20 cellular contexts compared by ENCODE assay signal in the genomic region with DNA sequence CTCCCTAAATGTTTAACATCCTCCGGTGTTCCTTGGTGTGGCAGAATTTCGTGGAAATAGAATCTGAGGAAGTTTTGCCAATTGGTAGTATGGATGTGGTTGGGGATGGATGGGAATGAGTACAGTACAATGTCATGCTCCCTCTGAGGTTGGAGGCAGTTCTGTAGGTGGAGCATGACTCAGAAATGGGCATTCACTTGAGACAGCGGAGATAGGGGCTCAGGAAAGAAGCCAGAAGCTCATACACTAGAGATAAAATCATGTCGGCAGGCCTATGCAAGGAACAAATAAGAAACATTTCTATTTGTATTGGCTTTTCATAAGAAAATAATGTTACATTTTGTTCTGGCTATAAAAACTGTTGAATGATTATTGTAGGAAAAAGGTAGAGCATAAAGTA.
A peak's percentile ranks its signal among the peaks of the same experiment; 100 is the strongest.
DNase-seq lines count a peak whose midpoint lies in the region; TF ChIP-seq lines count a peak whose summit lies in the region.
"Had no signal": no experiment of that assay in that cellular context is flagged by ENCODE, and none has a peak within 500 bp of the region (broad histone marks: within the 10 kb centered on the region; RNA-seq: fewer than 3 reads in every experiment).

No MANE protein-coding gene starts in this region.

- DNase-seq in EL, result peak; percentile 5
- peak; percentile 3 for DNase-seq in fibroblast of the aortic adventitia (ENCODE audit: low read depth)
- DNase-seq in testis, result peak; percentile 73
- no peak for DNase-seq in NCI-H1105 (lab: John Stamatoyannopoulos, UW)
- DNase-seq in NCI-H1694 treated with DMSO at 0.1 percent for 48 hours (lab: John Stamatoyannopoulos, UW), result no peak
- DNase-seq in stimulated activated naive CD4-positive, alpha-beta T cell (lab: John Stamatoyannopoulos, UW), result no peak
- DNase-seq: Calu3, DND-41, H9, HFFc6, MV-4-11, NCI-H1105 treated with DMSO at 0.1 percent for 48 hours, NCI-H146, NCI-H2029, NCI-H446, NCI-H524 treated with DMSO at 0.1 percent for 48 hours, NCI-H774, SK-N-SH had no signal

- no peaks in the 10 kb centered on the region for H3K4me1 ChIP-seq in testis

- no peaks in the 10 kb centered on the region for H3K9me3 ChIP-seq in testis
- H3K9me3 ChIP-seq: SK-N-SH had no signal

- TF ChIP-seq CTCF in VCaP (conservative IDR thresholded peaks at IDR 0.05) (no peak), fibroblast of the aortic adventitia (IDR thresholded peaks at IDR 0.05; ENCODE audit: insufficient read depth, low read length) (no peak), testis (IDR thresholded peaks at IDR 0.05) (no peak)

- H3K27ac ChIP-seq in VCaP (peak overlapping the region; percentile 76), testis (no peak overlapping the region)

- TF ChIP-seq POLR2A in testis (IDR thresholded peaks at IDR 0.05), result no peak

- 40 to 47% methylated on average over 4 of the region's 4 CpGs for WGBS in testis, 2 donors

- intact Hi-C loops in testis (cut with DNase I; ENCODE audit: low total_unique reads), result no loop called here

- H3K4me3 ChIP-seq in fibroblast of the aortic adventitia (ENCODE audit: low read depth, low read length), result no peak overlapping the region
- H3K4me3 ChIP-seq in testis, result no peak overlapping the region
- H3K4me3 ChIP-seq: GM23338 had no signal

- H3K36me3 ChIP-seq in testis (ENCODE audit: low read depth, missing control alignments), result no peaks in the 10 kb centered on the region

- H3K27me3 ChIP-seq in testis, result no peaks in the 10 kb centered on the region

Comparison
In these comparisons a context has a peak if more than half of its experiments do, and no peak if none do; other contexts are left out.
1. DNase-seq: peak in EL (single experiment), fibroblast of the aortic adventitia (single experiment) and testis (single experiment); none in NCI-H1105 (single experiment), NCI-H1694 treated with DMSO at 0.1 percent for 48 hours (single experiment) and stimulated activated naive CD4-positive, alpha-beta T cell (0 of 6).